In the genomic region with DNA sequence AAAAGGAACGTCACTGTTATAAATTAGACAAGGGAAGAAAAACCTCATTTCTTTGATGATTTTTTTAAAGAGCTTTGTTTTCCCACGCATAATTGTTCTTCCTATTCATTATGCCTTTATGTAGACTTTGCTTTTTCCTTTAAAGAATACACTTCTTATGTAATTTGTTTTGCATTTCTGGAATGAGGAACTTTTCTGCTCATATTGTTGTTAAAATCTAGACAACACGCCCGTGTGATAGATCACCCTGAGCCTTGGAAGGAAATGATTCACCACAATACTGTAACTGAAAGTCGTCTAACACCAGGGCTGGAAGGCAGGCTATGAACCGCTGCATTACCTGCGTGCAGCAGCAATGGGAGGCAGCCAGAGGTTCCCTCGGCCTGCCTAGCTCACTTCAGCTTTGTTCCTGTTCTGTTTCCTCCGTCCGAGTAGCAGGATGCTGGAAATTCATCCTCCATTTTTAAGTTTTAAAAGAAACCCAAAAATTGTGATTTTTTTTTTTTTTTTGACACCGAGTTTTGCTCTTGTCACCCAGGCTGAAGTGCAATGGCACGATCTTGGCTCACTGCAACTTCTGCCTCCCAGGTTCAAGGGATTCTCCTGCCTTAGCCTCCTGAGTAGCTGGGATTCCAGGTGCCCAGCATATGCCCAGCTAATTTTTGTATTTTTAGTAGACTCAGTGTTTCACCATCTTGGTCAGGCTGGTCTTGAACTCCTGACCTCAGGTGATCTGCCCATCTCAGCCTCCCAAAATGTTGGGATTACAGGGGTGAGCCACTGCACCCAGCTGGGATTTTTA, we compare ENCODE assay signal across 8 cellular contexts. TPM values are rescaled to one million over a fixed set of nuclear protein-coding genes. Genes with fewer than 3 reads are reported as not detected.
A peak's percentile ranks its signal among the peaks of the same experiment; 100 is the strongest.
DNase-seq lines count a peak whose midpoint lies in the region; ATAC-seq, FAIRE-seq and TF ChIP-seq lines count a peak whose summit lies in the region.

No MANE protein-coding gene starts in this region.

- intact Hi-C loops in kidney (cut with DNase I): no loop called here

- H3K4me2 ChIP-seq in A549: peak overlapping the region; percentile 77

- ATAC-seq in A549: peak; percentile 93
- peak; percentile 96 for ATAC-seq in HG03378 (IDR thresholded peaks at IDR 0.05; ENCODE audit: unreplicated experiment)

- DNase-seq in A549 (ENCODE audit: low read depth in 1 of 2, low spot score in 1 of 2) (peak; percentile 82 to 87), SW480 (ENCODE audit: low spot score) (peak; percentile 87), adipocyte (ENCODE audit: low read depth) (peak; percentile 70), kidney (no peak), RKO (ENCODE audit: low spot score) (no peak)
- DNase-seq in stimulated activated CD4-positive, alpha-beta T cell treated with anti-CD3 and anti-CD28 coated beads, Interleukin-4, amount 100 ng/mL, for 1 hour: peak; percentile 60

- 0 out of 5 replicates have a peak, but pooled peaks of 1 of the 2 experiments have one; percentile 16 for TF ChIP-seq EP300 in A549 (IDR thresholded peaks at IDR 0.05)

- peak overlapping the region; percentile 75 to 87 for H3K27ac ChIP-seq in A549
- peak overlapping the region; percentile 53 to 89 for H3K27ac ChIP-seq in kidney (ENCODE audit: low read depth in 2 of 2, low read length in 2 of 2)

- POLR2A ChIA-PET in A549 (lab: Yijun Ruan, JAX): interaction anchor here (0.7 to 2.0 kb wide), 10 partner anchors 11 to 185 kb away, joined by 3 to 19 read pairs (median 4); a partner anchor contains a TSS

- H3K36me3 ChIP-seq in adipocyte (ENCODE audit: control insufficient read depth, insufficient read depth, low read length, severe bottlenecking) (no peaks in the 10 kb centered on the region), kidney (ENCODE audit: control insufficient read depth in 1 of 2, insufficient read depth in 2 of 2, low read length in 2 of 2) (no peaks in the 10 kb centered on the region)

- TF ChIP-seq RAD21 in A549 (conservative IDR thresholded peaks at IDR 0.05 in 1 of 2, IDR thresholded peaks at IDR 0.05 in 1 of 2): peak in 1 of 2 experiments; percentile 15; a peak in 2 of 5 replicates

- H3K27me3 ChIP-seq in adipocyte (replicated peaks; ENCODE audit: control insufficient read depth, insufficient read depth, low read length): no peaks in the 10 kb centered on the region

- WGBS in A549 (ENCODE audit: missing lambda C conversion rate): 4% methylated on average over 12 of the region's 12 CpGs

- H3K9me3 ChIP-seq in A549: no peaks in the 10 kb centered on the region
- no peaks in the 10 kb centered on the region for H3K9me3 ChIP-seq in adipocyte (ENCODE audit: control insufficient read depth, low read length)
- H3K9me3 ChIP-seq in kidney (ENCODE audit: control insufficient read depth in 1 of 2, low read length in 2 of 2): no peaks in the 10 kb centered on the region

- CTCF ChIA-PET in A549 (lab: Yijun Ruan, JAX): interaction anchor here (0.6 to 1.8 kb wide), 6 partner anchors 10 to 454 kb away, joined by 3 to 6 read pairs (median 4); no protein-coding TSS in a partner anchor

- 0 out of 3 replicates have a peak overlapping the region, but pooled peaks have one; percentile 14 for H3K4me3 ChIP-seq in A549
- H3K4me3 ChIP-seq in adipocyte (ENCODE audit: low read length): peak overlapping the region; percentile 67
- H3K4me3 ChIP-seq in kidney (ENCODE audit: low read length in 2 of 2): peak overlapping the region; percentile 3 to 47

- TF ChIP-seq CTCF in A549 (IDR thresholded peaks at IDR 0.05): no peak
- no peak for TF ChIP-seq CTCF in kidney (IDR thresholded peaks at IDR 0.05; ENCODE audit: borderline replicate concordance, extremely low read depth, insufficient read depth)

- FAIRE-seq in A549 (lab: Jason Lieb, UNC) (no peak), kidney (lab: Jason Lieb, UNC) (no peak)

- H3K4me1 ChIP-seq in A549: peaks cover 34% of the 10 kb centered on the region
- peaks cover 17% of the 10 kb centered on the region for H3K4me1 ChIP-seq in adipocyte (ENCODE audit: control insufficient read depth, insufficient read depth, low read length)
- H3K4me1 ChIP-seq in kidney (ENCODE audit: control insufficient read depth in 1 of 2, insufficient read depth in 1 of 2, low read depth in 1 of 2, low read length in 2 of 2): peaks cover 7 to 9% of the 10 kb centered on the region in 2 donors

- H3K9ac ChIP-seq in adipocyte (ENCODE audit: low read length) (peak overlapping the region; percentile 73), kidney (ENCODE audit: low read length in 2 of 2) (peak overlapping the region in 1 of 2 donors; percentile 3)

- no peak for TF ChIP-seq POLR2A in A549 (IDR thresholded peaks at IDR 0.05; ENCODE audit: low read length)
- TF ChIP-seq POLR2A in GM19193 (IDR thresholded peaks at IDR 0.05; ENCODE audit: extremely low read depth, insufficient read depth, insufficient read length): peak; percentile 49

TF ChIP-seq in A549, 52 proteins besides CTCF, POLR2A, EP300 and RAD21 (continues in another document):
- TF ChIP-seq GATA3 (IDR thresholded peaks at IDR 0.05; ENCODE audit: borderline replicate concordance): no peak; the same call in 1 of the 2 replicates
- TF ChIP-seq KDM5A (IDR thresholded peaks at IDR 0.05): no peak
- TF ChIP-seq, protein P1, sequence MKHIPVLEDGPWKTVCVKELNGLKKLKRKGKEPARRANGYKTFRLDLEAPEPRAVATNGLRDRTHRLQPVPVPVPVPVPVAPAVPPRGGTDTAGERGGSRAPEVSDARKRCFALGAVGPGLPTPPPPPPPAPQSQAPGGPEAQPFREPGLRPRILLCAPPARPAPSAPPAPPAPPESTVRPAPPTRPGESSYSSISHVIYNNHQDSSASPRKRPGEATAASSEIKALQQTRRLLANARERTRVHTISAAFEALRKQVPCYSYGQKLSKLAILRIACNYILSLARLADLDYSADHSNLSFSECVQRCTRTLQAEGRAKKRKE (CRISPR knock-in tag; IDR thresholded peaks at IDR 0.05; ENCODE audit: low read depth): no peak
- TF ChIP-seq FOSB (CRISPR knock-in tag; IDR thresholded peaks at IDR 0.05): 0 out of 2 replicates have a peak, but pooled peaks have one; percentile 54
- no peak for TF ChIP-seq RNF2 (IDR thresholded peaks at IDR 0.05; ENCODE audit: borderline replicate concordance, low read depth)
- peak in 1 of 2 experiments; percentile 28; a peak in 1 of 5 replicates for TF ChIP-seq JUN (IDR thresholded peaks at IDR 0.05)
- no peak for TF ChIP-seq CHD2 (IDR thresholded peaks at IDR 0.05; ENCODE audit: low read length, partially characterized antibody)
- no peak for TF ChIP-seq HOXB13 (CRISPR knock-in tag; IDR thresholded peaks at IDR 0.05; ENCODE audit: low read depth)
- TF ChIP-seq KDM1A (IDR thresholded peaks at IDR 0.05; ENCODE audit: low read depth): no peak
- no peak for TF ChIP-seq PHF8 (IDR thresholded peaks at IDR 0.05; ENCODE audit: borderline replicate concordance, low read depth)
- 0 out of 3 replicates have a peak, but pooled peaks have one; percentile 13 for TF ChIP-seq SMC3 (IDR thresholded peaks at IDR 0.05)
- no peak for TF ChIP-seq ZSCAN20 (CRISPR knock-in tag; IDR thresholded peaks at IDR 0.05)
- TF ChIP-seq HOXA7 (CRISPR knock-in tag; IDR thresholded peaks at IDR 0.05): 0 out of 2 replicates have a peak, but pooled peaks have one; percentile 66
- peak in 1 of 2 experiments; percentile 3; a peak in 1 of 4 replicates for TF ChIP-seq CEBPB (IDR thresholded peaks at IDR 0.05)
- TF ChIP-seq CBX8 (IDR thresholded peaks at IDR 0.05): no peak
- no peak for TF ChIP-seq CHD4 (IDR thresholded peaks at IDR 0.05; ENCODE audit: borderline replicate concordance)
- TF ChIP-seq NPAS2 (CRISPR knock-in tag; IDR thresholded peaks at IDR 0.05; ENCODE audit: borderline replicate concordance): no peak
- TF ChIP-seq EHF (CRISPR knock-in tag; IDR thresholded peaks at IDR 0.05): 0 out of 2 replicates have a peak, but pooled peaks have one; percentile 27
- no peak for TF ChIP-seq NR3C1 (IDR thresholded peaks at IDR 0.05)
- no peak for TF ChIP-seq JUNB (IDR thresholded peaks at IDR 0.05)
- TF ChIP-seq ZFP36 (IDR thresholded peaks at IDR 0.05; ENCODE audit: borderline replicate concordance, partially characterized antibody): no peak
- TF ChIP-seq, protein P2, sequence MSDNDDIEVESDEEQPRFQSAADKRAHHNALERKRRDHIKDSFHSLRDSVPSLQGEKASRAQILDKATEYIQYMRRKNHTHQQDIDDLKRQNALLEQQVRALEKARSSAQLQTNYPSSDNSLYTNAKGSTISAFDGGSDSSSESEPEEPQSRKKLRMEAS (IDR thresholded peaks at IDR 0.05): peak; percentile 53
- no peak for TF ChIP-seq ZC3H11A (IDR thresholded peaks at IDR 0.05)

RNA-seq across cellular contexts. Expression of a gene that starts 49.6 kb away (rescaled TPM):
- polyA plus RNA-seq in A549 (2011; rRNA removed) (22.2 and 29.5 TPM in 2 replicates), A549 (2017; fragmentation: RNase III; extraction: RNeasy Plus Mini Kit Qiagen cat#74134 plus additional on column Dnase treatment) (28.1 to 30.5 TPM (median 29.9 TPM) in 3 replicates), kidney (ENCODE audit: insufficient read depth, low read depth, low replicate concordance) (5.0 TPM)
- 6.8 and 8.8 TPM in 2 replicates for polyA plus RNA-seq in A549 (2012; cell fraction: cytosol; rRNA removed)
- polyA plus RNA-seq in A549 (2012; cell fraction: nucleus; rRNA removed): 8.9 and 11.6 TPM in 2 replicates
- polyA minus RNA-seq in A549 (2011; rRNA and poly(A)+ RNA removed): 48.5 and 50.5 TPM in 2 replicates
- 60.9 TPM for total RNA-seq in kidney

Comparison
In these comparisons a context has a peak if more than half of its experiments do, and no peak if none do; other contexts are left out.
1. DNase-seq: peak in A549 (2 of 2), SW480 (single experiment), adipocyte (single experiment) and stimulated activated CD4-positive, alpha-beta T cell treated with anti-CD3 and anti-CD28 coated beads, Interleukin-4, amount 100 ng/mL, for 1 hour (single experiment); none in kidney (single experiment) and RKO (single experiment).
2. H3K4me3 ChIP-seq: peak in every context shown above with its lines; median percentile 67 in adipocyte; 25 in kidney; 14 in A549.